Comparison of ENCODE assay signal across 8 cellular contexts in genomic region chr4:76897522-76898384, GRCh38. TPM values are rescaled to one million over a fixed set of nuclear protein-coding genes. Genes with fewer than 3 reads are reported as not detected.
A peak's percentile ranks its signal among the peaks of the same experiment; 100 is the strongest.
DNase-seq lines count a peak whose midpoint lies in the region; ATAC-seq, FAIRE-seq and TF ChIP-seq lines count a peak whose summit lies in the region.

Gene SOWAHB, minus strand, starts transcription at chr4:76898144. Its CDS starts 295 bp downstream, at chr4:76897849.

- no peaks in the 10 kb centered on the region for H3K9me3 Mint-ChIP-seq in T-helper 1 cell treated with Interleukin-12 subunit alpha and Interleukin-12 subunit beta and Interleukin-4 antibody, amounts not matched to agents 30 μg/mL and 1 μg/mL, for 36 hours

- CTCF ChIA-PET in mammary epithelial cell (lab: Charles Lee; ENCODE audit: low non-redundant PET), result interaction anchor here (0.6 kb wide), 1 partner anchor 44 kb away, joined by 4 read pairs; no protein-coding TSS in a partner anchor

- no peaks in the 10 kb centered on the region for H3K9me3 ChIP-seq in mammary epithelial cell (replicated peaks; ENCODE audit: insufficient read depth, low read length)

- no peak for TF ChIP-seq CTCF in mammary epithelial cell (conservative IDR thresholded peaks at IDR 0.05 in 1 of 2, IDR thresholded peaks at IDR 0.05 in 1 of 2; ENCODE audit: extremely low read depth in 1 of 2, insufficient read depth in 1 of 2, low read depth in 1 of 2, low read length in 2 of 2)

- peak within 1 kb of the TSS; percentile 63 to 74 (median 70) for H3K4me3 ChIP-seq in mammary epithelial cell (replicated peaks in 1 of 3; ENCODE audit: insufficient read depth in 1 of 3, low read depth in 2 of 3, low read length in 3 of 3)

- H3K4me3 Mint-ChIP-seq in T-helper 1 cell treated with Interleukin-12 subunit alpha and Interleukin-12 subunit beta and Interleukin-4 antibody, amounts not matched to agents 30 μg/mL and 1 μg/mL, for 36 hours, result peak within 1 kb of the TSS; percentile 52

- H3K4me1 Mint-ChIP-seq in T-helper 1 cell treated with Interleukin-12 subunit alpha and Interleukin-12 subunit beta and Interleukin-4 antibody, amounts not matched to agents 30 μg/mL and 1 μg/mL, for 36 hours (ENCODE audit: low read depth), result peaks cover 9% of the 10 kb centered on the region

- peak within 1 kb of the TSS; percentile 99 for H3K4me2 ChIP-seq in mammary epithelial cell (ENCODE audit: insufficient read depth, low read depth, low read length)

- in situ Hi-C loops in mammary epithelial cell (cut with MboI; ENCODE audit: low sequenced_read_pairs in 2 of 2), result no loop called here

- H3K27me3 Mint-ChIP-seq in T-helper 1 cell treated with Interleukin-12 subunit alpha and Interleukin-12 subunit beta and Interleukin-4 antibody, amounts not matched to agents 30 μg/mL and 1 μg/mL, for 36 hours (ENCODE audit: low read depth), result peaks cover 47% of the 10 kb centered on the region

- FAIRE-seq in GM19239 (lab: Jason Lieb, UNC), result no peak

- ATAC-seq in HG03095 (IDR thresholded peaks at IDR 0.05; ENCODE audit: unreplicated experiment) (peak; percentile 47), left colon (peak; percentile 86), HG02870 (IDR thresholded peaks at IDR 0.05; ENCODE audit: unreplicated experiment) (no peak)

- H3K9ac ChIP-seq in mammary epithelial cell (ENCODE audit: insufficient read depth, low read length), result peak within 1 kb of the TSS; percentile 53

- dilution Hi-C loops in mammary epithelial cell (cut with HindIII; ENCODE audit: low sequenced_read_pairs), result no loop called here

- no peaks in the 10 kb centered on the region for H3K36me3 ChIP-seq in mammary epithelial cell (ENCODE audit: insufficient read depth, low read length)

- intact Hi-C loops in mammary epithelial cell (cut with micrococcal nuclease), result loop anchor here (1.0 to 5.0 kb wide), 5 partner anchors 33 to 145 kb away; partner anchors contain the start of gene SEPTIN11
- intact Hi-C loops in left colon (cut with DNase I, micrococcal nuclease), result no loop called here

- no peaks in the 10 kb centered on the region for H4K20me1 ChIP-seq in mammary epithelial cell (ENCODE audit: insufficient read depth, low read length)

- no peaks in the 10 kb centered on the region for H3K36me3 Mint-ChIP-seq in T-helper 1 cell treated with Interleukin-12 subunit alpha and Interleukin-12 subunit beta and Interleukin-4 antibody, amounts not matched to agents 30 μg/mL and 1 μg/mL, for 36 hours (ENCODE audit: low read depth)

- peak; percentile 4 for DNase-seq in EL
- DNase-seq in mammary epithelial cell, result peak; percentile 73
- DNase-seq in left colon, result peak; percentile 88 to 93
- peak; percentile 27 to 28 for DNase-seq in stimulated activated CD4-positive, alpha-beta T cell treated with anti-CD3 and anti-CD28 coated beads, Interleukin-4, amount 100 ng/mL, for 4 hours
- DNase-seq in GM19239 (ENCODE audit: insufficient read length, low spot score), result no peak

- no peak within 1 kb of the TSS for H3K27ac Mint-ChIP-seq in T-helper 1 cell treated with Interleukin-12 subunit alpha and Interleukin-12 subunit beta and Interleukin-4 antibody, amounts not matched to agents 30 μg/mL and 1 μg/mL, for 36 hours

- peaks cover 26% of the 10 kb centered on the region for H3K4me1 ChIP-seq in mammary epithelial cell (ENCODE audit: insufficient read depth, low read length)

- BruUV-seq in mammary epithelial cell (replicated peaks; lab: Mats Ljungman, UMichigan), result no TSS peak

- 0% methylated on average over 9 of the region's 79 CpGs for WGBS in mammary epithelial cell (ENCODE audit: low coverage, missing lambda C conversion rate)

- H3K27ac ChIP-seq in mammary epithelial cell (ENCODE audit: insufficient read depth, low read depth, low read length), result no peak within 1 kb of the TSS

- no peaks in the 10 kb centered on the region for H3K27me3 ChIP-seq in mammary epithelial cell (ENCODE audit: insufficient read depth, low read length)

- no peaks in the 10 kb centered on the region for H3K79me2 ChIP-seq in mammary epithelial cell (ENCODE audit: insufficient read depth, low read length)

- peak within 1 kb of the TSS; percentile 91 for H2AFZ ChIP-seq in mammary epithelial cell (ENCODE audit: low read depth, low read length)

RNA-seq across cellular contexts. Expression of gene SOWAHB, which starts in this region (rescaled TPM):
- total RNA-seq in mammary epithelial cell (1 to 10 TPM; 2.9 to 8.3 TPM), left colon (10 to 100 TPM; 23.7 to 25.5 TPM)
- polyA plus RNA-seq in mammary epithelial cell, result 0.33 TPM
- 0.47 TPM for polyA minus RNA-seq in mammary epithelial cell
